23 cellular contexts compared by ENCODE assay signal in genomic region chr1:29647581-29647980, GRCh38.
"Had no signal": no experiment of that assay in that cellular context is flagged by ENCODE, and none has a peak within 500 bp of the region (broad histone marks: within the 10 kb centered on the region; RNA-seq: fewer than 3 reads in every experiment).

No MANE protein-coding gene starts in this region.

- H3K4me1 Mint-ChIP-seq: activated B cell treated with CpG ODN at 0.5 μM for 24 hours; activated CD4-positive, alpha-beta T cell treated with anti-CD3 and anti-CD28 coated beads, Interleukin-2, amount 10 ng/mL, durations not matched to agents 24 days and 14 days; activated naive CD8-positive, alpha-beta T cell treated with anti-CD3 and anti-CD28 coated beads for 36 hours; activated T-helper 17 cell treated with anti-CD3 and anti-CD28 coated beads, Interleukin-2, amount 50 U/mL, for 72 hours; naive B cell had no signal

- H3K4me3 Mint-ChIP-seq: activated B cell treated with CpG ODN at 0.5 μM for 24 hours; activated CD4-positive, alpha-beta T cell treated with anti-CD3 and anti-CD28 coated beads, Interleukin-2, amount 10 ng/mL, durations not matched to agents 24 days and 14 days; activated CD8-positive, alpha-beta T cell treated with anti-CD3 and anti-CD28 coated beads for 36 hours; activated naive CD8-positive, alpha-beta T cell treated with anti-CD3 and anti-CD28 coated beads for 36 hours; activated T-helper 17 cell treated with anti-CD3 and anti-CD28 coated beads, Interleukin-2, amount 50 U/mL, for 72 hours; dendritic cell treated with granulocyte-macrophage colony-stimulating factor and Interleukin-4, amounts not matched to agents 40 ng/mL and 50 ng/mL, for 4 days; naive B cell; neural progenitor cell; stimulated activated naive CD8-positive, alpha-beta T cell treated with anti-CD3 and anti-CD28 coated beads, Interleukin-15, Interleukin-2, amounts not matched to agents 100 ng/mL and 50 ng/mL, for 24 hours; T-helper 2 cell treated with Interferon-gamma antibody and Interleukin-4, amounts not matched to agents 5 μg/mL and 100 μg/mL, for 36 hours had no signal

- H3K9me3 ChIP-seq: esophagus muscularis mucosa, heart right ventricle, mucosa of descending colon, suprapubic skin, transverse colon, uterus had no signal

- H3K36me3 ChIP-seq: brain microvascular endothelial cell, esophagus muscularis mucosa, heart right ventricle, neural progenitor cell, suprapubic skin, transverse colon, uterus had no signal

- H3K4me1 ChIP-seq: esophagus muscularis mucosa, heart right ventricle, suprapubic skin, transverse colon, uterus had no signal

- H3K27me3 ChIP-seq: brain microvascular endothelial cell, neural progenitor cell, transverse colon, uterus had no signal

- ATAC-seq: activated CD8-positive, alpha-beta T cell treated with anti-CD3 and anti-CD28 coated beads for 36 hours; activated T-helper 17 cell treated with anti-CD3 and anti-CD28 coated beads, Interleukin-2, amount 50 U/mL, for 72 hours; heart right ventricle; mucosa of descending colon had no signal

- H3K27ac ChIP-seq: brain microvascular endothelial cell, esophagus muscularis mucosa, heart right ventricle, neural progenitor cell, skin epidermis, suprapubic skin, transverse colon, uterus had no signal

- H2AFZ ChIP-seq: neural progenitor cell had no signal

- H3K36me3 Mint-ChIP-seq: activated naive CD8-positive, alpha-beta T cell treated with anti-CD3 and anti-CD28 coated beads for 36 hours; naive B cell; neural progenitor cell had no signal

- H3K27ac Mint-ChIP-seq: activated B cell treated with CpG ODN at 0.5 μM for 24 hours; activated CD4-positive, alpha-beta T cell treated with anti-CD3 and anti-CD28 coated beads, Interleukin-2, amount 10 ng/mL, durations not matched to agents 24 days and 14 days; activated CD8-positive, alpha-beta T cell treated with anti-CD3 and anti-CD28 coated beads for 36 hours; activated naive CD8-positive, alpha-beta T cell treated with anti-CD3 and anti-CD28 coated beads for 36 hours; activated T-helper 17 cell treated with anti-CD3 and anti-CD28 coated beads, Interleukin-2, amount 50 U/mL, for 72 hours; dendritic cell treated with granulocyte-macrophage colony-stimulating factor and Interleukin-4, amounts not matched to agents 40 ng/mL and 50 ng/mL, for 4 days; naive B cell; progenitor cell of endocrine pancreas; stimulated activated naive CD8-positive, alpha-beta T cell treated with anti-CD3 and anti-CD28 coated beads, Interleukin-15, Interleukin-2, amounts not matched to agents 100 ng/mL and 50 ng/mL, for 24 hours; T-helper 2 cell treated with Interferon-gamma antibody and Interleukin-4, amounts not matched to agents 5 μg/mL and 100 μg/mL, for 36 hours had no signal

- H3K4me2 ChIP-seq: neural progenitor cell had no signal

- DNase-seq: activated B cell treated with CpG ODN at 0.5 μM for 24 hours; activated CD4-positive, alpha-beta T cell treated with anti-CD3 and anti-CD28 coated beads, Interleukin-2, amount 10 ng/mL, durations not matched to agents 24 days and 14 days; activated CD8-positive, alpha-beta T cell treated with anti-CD3 and anti-CD28 coated beads for 36 hours; activated naive CD4-positive, alpha-beta T cell; activated naive CD8-positive, alpha-beta T cell treated with anti-CD3 and anti-CD28 coated beads for 36 hours; activated T-cell treated with anti-CD3 and anti-CD28 coated beads, Interleukin-2, amount 50 U/mL, for 1 hour; brain microvascular endothelial cell; effector CD8-positive, alpha-beta T cell; heart right ventricle; mesenchymal stem cell; mucosa of descending colon; naive B cell; transverse colon; uterus had no signal

- H3K4me3 ChIP-seq: esophagus muscularis mucosa, heart right ventricle, mucosa of descending colon, neural progenitor cell, skin epidermis, suprapubic skin, transverse colon, uterus had no signal

- H3K9ac ChIP-seq: neural progenitor cell had no signal

- H3K9me3 Mint-ChIP-seq: activated CD4-positive, alpha-beta T cell treated with anti-CD3 and anti-CD28 coated beads, Interleukin-2, amount 10 ng/mL, durations not matched to agents 24 days and 14 days; activated CD8-positive, alpha-beta T cell treated with anti-CD3 and anti-CD28 coated beads for 36 hours; activated naive CD8-positive, alpha-beta T cell treated with anti-CD3 and anti-CD28 coated beads for 36 hours; activated T-helper 17 cell treated with anti-CD3 and anti-CD28 coated beads, Interleukin-2, amount 50 U/mL, for 72 hours; dendritic cell treated with granulocyte-macrophage colony-stimulating factor and Interleukin-4, amounts not matched to agents 40 ng/mL and 50 ng/mL, for 4 days; neural progenitor cell; stimulated activated naive CD8-positive, alpha-beta T cell treated with anti-CD3 and anti-CD28 coated beads, Interleukin-15, Interleukin-2, amounts not matched to agents 100 ng/mL and 50 ng/mL, for 24 hours; T-helper 2 cell treated with Interferon-gamma antibody and Interleukin-4, amounts not matched to agents 5 μg/mL and 100 μg/mL, for 36 hours had no signal
